Comparison of ENCODE assay signal across 8 cellular contexts in genomic region chr9:130240410-130241197, GRCh38. TPM values are rescaled to one million over a fixed set of nuclear protein-coding genes. Genes with fewer than 3 reads are reported as not detected.
DNase-seq lines count a peak whose midpoint lies in the region; ATAC-seq, FAIRE-seq and TF ChIP-seq lines count a peak whose summit lies in the region.

No MANE protein-coding gene starts in this region.

- dilution Hi-C loops in endothelial cell of umbilical vein (cut with MboI; ENCODE audit: extremely low pct_ligation_motif_present, low sequenced_read_pairs) = no loop called here

- CTCF ChIA-PET in CD4-positive, alpha-beta T cell (lab: Charles Lee) = interaction anchor here (0.6 kb wide), 1 partner anchor 143 kb away, joined by 3 read pairs; no protein-coding TSS in a partner anchor
- CTCF ChIA-PET in T-cell (lab: Charles Lee) = interaction anchor here in 1 of 2 donors (0.6 to 1.6 kb wide), 6 partner anchors 9 to 137 kb away, joined by 3 to 4 read pairs (median 4); no protein-coding TSS in a partner anchor
- CTCF ChIA-PET in endothelial cell of umbilical vein (lab: Charles Lee) = interaction anchor here (0.6 to 1.7 kb wide), 2 partner anchors 133 to 758 kb away, joined by 3 to 8 read pairs; no protein-coding TSS in a partner anchor

- no peaks in the 10 kb centered on the region for H3K27me3 Mint-ChIP-seq in CD4-positive, alpha-beta T cell
- no peaks in the 10 kb centered on the region for H3K27me3 Mint-ChIP-seq in T-cell

- H3K4me3 Mint-ChIP-seq in CD4-positive, alpha-beta T cell = no peak overlapping the region
- no peak overlapping the region for H3K4me3 Mint-ChIP-seq in T-cell

- BruUV-seq in endothelial cell of umbilical vein (replicated peaks; lab: Mats Ljungman, UMichigan) = no TSS peak

- no peak overlapping the region for H3K4me3 ChIP-seq in endothelial cell of umbilical vein (replicated peaks in 1 of 3; ENCODE audit: insufficient read depth in 1 of 3, low read depth in 1 of 3, low read length in 3 of 3)

- H3K4me1 Mint-ChIP-seq in CD4-positive, alpha-beta T cell (ENCODE audit: low read depth) = peaks cover 32% of the 10 kb centered on the region
- H3K4me1 Mint-ChIP-seq in T-cell = peaks cover 21 to 35% (median 29%) of the 10 kb centered on the region in 3 donors

- no peak overlapping the region for H3K27ac ChIP-seq in CD4-positive, alpha-beta T cell (ENCODE audit: low read depth, low read length)
- H3K27ac ChIP-seq in endothelial cell of umbilical vein (ENCODE audit: insufficient read depth, low read depth, low read length) = no peak overlapping the region

- H3K79me2 ChIP-seq in endothelial cell of umbilical vein (ENCODE audit: control insufficient read depth, insufficient read depth, low read length) = no peaks in the 10 kb centered on the region

- peak overlapping the region; percentile 94 for H2AFZ ChIP-seq in endothelial cell of umbilical vein (ENCODE audit: low read depth, low read length)

- H3K4me1 ChIP-seq in endothelial cell of umbilical vein (ENCODE audit: control insufficient read depth, extremely low read depth, insufficient read depth, low read length) = peaks cover 3% of the 10 kb centered on the region

- intact Hi-C loops in CD4-positive, alpha-beta T cell (cut with DNase I, micrococcal nuclease) = no loop called here
- intact Hi-C loops in endothelial cell of umbilical vein (cut with micrococcal nuclease) = no loop called here

- no peak overlapping the region for H3K27ac Mint-ChIP-seq in CD4-positive, alpha-beta T cell
- peak overlapping the region in 1 of 2 donors; percentile 81 for H3K27ac Mint-ChIP-seq in T-cell

- no peak overlapping the region for H3K4me2 ChIP-seq in endothelial cell of umbilical vein (ENCODE audit: insufficient read depth, low read length)

- TF ChIP-seq POLR2A in endothelial cell of umbilical vein (IDR thresholded peaks at IDR 0.05; ENCODE audit: low read depth, low read length) = no peak

- H3K9me3 ChIP-seq in CD4-positive, alpha-beta T cell (ENCODE audit: control insufficient read depth, low read length) = no peaks in the 10 kb centered on the region
- H3K9me3 ChIP-seq in endothelial cell of umbilical vein (replicated peaks; ENCODE audit: control insufficient read depth, insufficient read depth, low read length) = no peaks in the 10 kb centered on the region

- TF ChIP-seq CTCF in CD4-positive, alpha-beta T cell (IDR thresholded peaks at IDR 0.05) = no peak
- TF ChIP-seq CTCF in endothelial cell of umbilical vein (IDR thresholded peaks at IDR 0.05; ENCODE audit: extremely low read depth in 1 of 2, insufficient read depth in 1 of 2, low read depth in 1 of 2, low read length in 2 of 2) = no peak
- no peak for TF ChIP-seq CTCF in D721Med (IDR thresholded peaks at IDR 0.05; ENCODE audit: insufficient read depth, missing control alignments)

- H3K9ac ChIP-seq in endothelial cell of umbilical vein (replicated peaks; ENCODE audit: extremely low read depth, insufficient read depth, low read length) = no peak overlapping the region

- H3K27me3 ChIP-seq in CD4-positive, alpha-beta T cell (ENCODE audit: control insufficient read depth, insufficient read depth, low read length) = no peaks in the 10 kb centered on the region
- H3K27me3 ChIP-seq in endothelial cell of umbilical vein (ENCODE audit: control insufficient read depth in 2 of 2, insufficient read depth in 2 of 2, low read length in 2 of 2) = no peaks in the 10 kb centered on the region

- no peaks in the 10 kb centered on the region for H3K36me3 Mint-ChIP-seq in CD4-positive, alpha-beta T cell (ENCODE audit: low read depth)
- H3K36me3 Mint-ChIP-seq in T-cell = no peaks in the 10 kb centered on the region

- FAIRE-seq in endothelial cell of umbilical vein (lab: Jason Lieb, UNC) (peak; percentile 93), D721Med (lab: Jason Lieb, UNC) (no peak)

- no peaks in the 10 kb centered on the region for H3K9me3 Mint-ChIP-seq in CD4-positive, alpha-beta T cell
- no peaks in the 10 kb centered on the region for H3K9me3 Mint-ChIP-seq in T-cell

- POLR2A ChIA-PET in CD4-positive, alpha-beta T cell (lab: Charles Lee) = no interaction called here
- POLR2A ChIA-PET in T-cell (lab: Charles Lee) = interaction anchor here in 1 of 2 donors (0.7 kb wide), 1 partner anchor 184 kb away, joined by 3 read pairs; no protein-coding TSS in a partner anchor
- POLR2A ChIA-PET in endothelial cell of umbilical vein (lab: Charles Lee) = no interaction called here

- no peaks in the 10 kb centered on the region for H4K20me1 ChIP-seq in endothelial cell of umbilical vein (replicated peaks; ENCODE audit: control insufficient read depth, extremely low read depth, insufficient read depth, low read length)

- ATAC-seq in CD4-positive, alpha-beta T cell (ENCODE audit: poor library complexity) = peak; percentile 51
- ATAC-seq in GM21786 (IDR thresholded peaks at IDR 0.05; ENCODE audit: unreplicated experiment) = peak; percentile 38
- ATAC-seq in T-cell (replicated peaks in 1 of 4) = peak in 3 of 4 experiments; percentile 44 to 72 (median 51)

- no peaks in the 10 kb centered on the region for H3K9me1 ChIP-seq in endothelial cell of umbilical vein (replicated peaks; ENCODE audit: control insufficient read depth, extremely low read depth, insufficient read depth, low read length)

- no peaks in the 10 kb centered on the region for H3K36me3 ChIP-seq in endothelial cell of umbilical vein (ENCODE audit: control insufficient read depth in 2 of 2, extremely low read depth in 1 of 2, insufficient read depth in 2 of 2, low read length in 2 of 2)

- DNase-seq in CD4-positive, alpha-beta T cell = peak in 2 of 10 experiments; percentile 19 to 27
- DNase-seq in NCI-H2029 (lab: John Stamatoyannopoulos, UW) (peak; percentile 89), T-cell (peak in 16 of 34 experiments; percentile 5 to 44 (median 21)), endothelial cell of umbilical vein (ENCODE audit: low read depth, low spot score) (peak; percentile 71), mucosa of gallbladder (ENCODE audit: low spot score) (peak; percentile 75), D721Med (ENCODE audit: insufficient read length, low spot score) (no peak), T-helper 9 cell (no peak)

TF ChIP-seq in endothelial cell of umbilical vein, 7 proteins besides CTCF, POLR2A, EP300 and RAD21:
- TF ChIP-seq MAX (IDR thresholded peaks at IDR 0.05; ENCODE audit: insufficient read depth, insufficient read length) (peak; percentile 95), JUN (IDR thresholded peaks at IDR 0.05; ENCODE audit: borderline replicate concordance, insufficient read depth, insufficient read length, low read depth) (no peak), POLR2AphosphoS5 (IDR thresholded peaks at IDR 0.05; ENCODE audit: insufficient read depth, low read depth, low read length) (peak; percentile 24)
TF ChIP-seq in endothelial cell of umbilical vein: peak in this region for 2.

RNA-seq across cellular contexts. Expression of gene HMCN2, which starts 25.0 kb away (rescaled TPM):
- total RNA-seq in CD4-positive, alpha-beta T cell = not detected
- total RNA-seq in T-cell (under 1 TPM in 1 of 5 donors, not detected in 4; 0.03 TPM), endothelial cell of umbilical vein (0.18 and 0.24 TPM in 2 replicates), mucosa of gallbladder (1.8 TPM)
- 0.02 and 0.04 TPM in 2 replicates for polyA plus RNA-seq in endothelial cell of umbilical vein
- 0.01 TPM in 1 of 2 replicates, not detected in the other for polyA plus RNA-seq in endothelial cell of umbilical vein (2011; cell fraction: cytosol; rRNA removed)
- polyA plus RNA-seq in endothelial cell of umbilical vein (2011; cell fraction: nucleus; rRNA removed) = 0.05 and 0.06 TPM in 2 replicates
- not detected in 2 replicates for polyA plus RNA-seq in endothelial cell of umbilical vein (2012)
- polyA minus RNA-seq in endothelial cell of umbilical vein = 0.05 TPM in 1 of 2 replicates, not detected in the other
- 0.41 TPM for polyA minus RNA-seq in endothelial cell of umbilical vein (2011; cell fraction: cytosol; rRNA and poly(A)+ RNA removed)
- polyA minus RNA-seq in endothelial cell of umbilical vein (2011; cell fraction: nucleus; rRNA and poly(A)+ RNA removed) = 0.19 TPM in 2 replicates

Comparison
In these comparisons a context has a peak if more than half of its experiments do, and no peak if none do; other contexts are left out.
1. DNase-seq: peak in NCI-H2029 (single experiment), endothelial cell of umbilical vein (single experiment) and mucosa of gallbladder (single experiment); none in D721Med (single experiment) and T-helper 9 cell (single experiment).
2. Peak in every context shown above with its lines, with median percentiles within 50 percentile points of each other: ATAC-seq.